ENCODE assay signal across 8 cellular contexts in genomic region chr5:80255752-80256479, GRCh38. TPM values are rescaled to one million over a fixed set of nuclear protein-coding genes. Genes with fewer than 3 reads are reported as not detected.
DNase-seq lines count a peak whose midpoint lies in the region; ATAC-seq and TF ChIP-seq lines count a peak whose summit lies in the region.

Gene SERINC5 (minus strand): TSS chr5:80256048. CDS start chr5:80255922, 126 bp downstream.

- no peaks in the 10 kb centered on the region for H3K9me3 ChIP-seq in CD4-positive, alpha-beta T cell (ENCODE audit: control insufficient read depth, low read length)
- no peaks in the 10 kb centered on the region for H3K9me3 ChIP-seq in neuron (ENCODE audit: low read length)

- peak within 1 kb of the TSS; percentile 92 for H3K27ac Mint-ChIP-seq in CD4-positive, alpha-beta T cell

- H3K36me3 Mint-ChIP-seq in CD4-positive, alpha-beta T cell (ENCODE audit: low read depth): peaks cover 38% of the 10 kb centered on the region

- no peak for TF ChIP-seq CTCF in CD4-positive, alpha-beta T cell (IDR thresholded peaks at IDR 0.05)
- TF ChIP-seq CTCF in foreskin fibroblast (IDR thresholded peaks at IDR 0.05; ENCODE audit: low read depth, low read length): no peak

- intact Hi-C loops in CD4-positive, alpha-beta T cell (cut with DNase I, micrococcal nuclease): loop anchor here (1.0 to 10.0 kb wide), 8 partner anchors 14 to 401 kb away; partner anchors contain the start of genes DHFR (in 1 of the 2) and MSH3 (in 1 of the 2)

- H3K4me3 ChIP-seq in foreskin fibroblast (ENCODE audit: low read depth in 1 of 2, low read length in 2 of 2) (peak within 1 kb of the TSS; percentile 85 to 90), neuron (ENCODE audit: low read length) (peak within 1 kb of the TSS; percentile 95)

- ATAC-seq in CD4-positive, alpha-beta T cell (ENCODE audit: poor library complexity): peak; percentile 67
- ATAC-seq in GM19351 (IDR thresholded peaks at IDR 0.05; ENCODE audit: unreplicated experiment): peak; percentile 79
- peak; percentile 72 for ATAC-seq in HG03520 (IDR thresholded peaks at IDR 0.05; ENCODE audit: unreplicated experiment)

- H3K4me3 Mint-ChIP-seq in CD4-positive, alpha-beta T cell: peak within 1 kb of the TSS; percentile 94

- H3K27me3 ChIP-seq in CD4-positive, alpha-beta T cell (ENCODE audit: control insufficient read depth, insufficient read depth, low read length): no peaks in the 10 kb centered on the region
- no peaks in the 10 kb centered on the region for H3K27me3 ChIP-seq in neuron (ENCODE audit: insufficient read depth, low read length)

- no peaks in the 10 kb centered on the region for H3K9me3 Mint-ChIP-seq in CD4-positive, alpha-beta T cell

- peak; percentile 70 to 87 (median 80) for DNase-seq in CD4-positive, alpha-beta T cell
- peak; percentile 78 for DNase-seq in SIG-M5 treated with dmso at 0.1 percent for 504 hours (lab: John Stamatoyannopoulos, UW; ENCODE audit: unreplicated experiment)
- DNase-seq in activated gamma-delta T cell (lab: John Stamatoyannopoulos, UW): peak; percentile 80
- DNase-seq in foreskin fibroblast: peak; percentile 77 to 91
- DNase-seq in stromal cell of bone marrow (ENCODE audit: low read depth): peak; percentile 65

- POLR2A ChIA-PET in CD4-positive, alpha-beta T cell (lab: Charles Lee): interaction anchor here (0.7 to 7.5 kb wide), 35 partner anchors 10 to 742 kb away, joined by 3 to 120 read pairs (median 9); partner anchors contain the start of gene HOMER1

- CTCF ChIA-PET in CD4-positive, alpha-beta T cell (lab: Charles Lee): interaction anchor here (0.7 to 2.3 kb wide), 8 partner anchors 9 to 173 kb away, joined by 3 to 9 read pairs (median 6); no protein-coding TSS in a partner anchor

- no peaks in the 10 kb centered on the region for H3K36me3 ChIP-seq in neuron (ENCODE audit: insufficient read depth, low read length)

- H3K27me3 Mint-ChIP-seq in CD4-positive, alpha-beta T cell: no peaks in the 10 kb centered on the region

- peak within 1 kb of the TSS; percentile 88 for H3K27ac ChIP-seq in CD4-positive, alpha-beta T cell (ENCODE audit: low read depth, low read length)

- H2AFZ ChIP-seq in neuron (ENCODE audit: low read depth, low read length): peak within 1 kb of the TSS; percentile 79

- H3K4me1 ChIP-seq in neuron (ENCODE audit: insufficient read depth, low read length): peaks cover 11% of the 10 kb centered on the region

- peaks cover 66% of the 10 kb centered on the region for H3K4me1 Mint-ChIP-seq in CD4-positive, alpha-beta T cell (ENCODE audit: low read depth)

RNA-seq across cellular contexts. Expression of gene SERINC5, which starts in this region (rescaled TPM):
- total RNA-seq in CD4-positive, alpha-beta T cell: 100 to 1,000 TPM; 115 to 123 TPM

Comparison
In these comparisons a context has a peak if more than half of its experiments do, and no peak if none do; other contexts are left out.
1. Peak in every context shown above with its lines: DNase-seq, ATAC-seq, H3K4me3 ChIP-seq and H3K27ac ChIP-seq.